18 cellular contexts compared by ENCODE assay signal in genomic region chr2:231218356-231218755, GRCh38. TPM values are rescaled to one million over a fixed set of nuclear protein-coding genes. Genes with fewer than 3 reads are reported as not detected.
DNase-seq lines count a peak whose midpoint lies in the region; ATAC-seq, FAIRE-seq and TF ChIP-seq lines count a peak whose summit lies in the region.
"Had no signal": no experiment of that assay in that cellular context is flagged by ENCODE, and none has a peak within 500 bp of the region (broad histone marks: within the 10 kb centered on the region; RNA-seq: fewer than 3 reads in every experiment).

No MANE protein-coding gene starts in this region.

- H4K91ac ChIP-seq in IMR-90 (ENCODE audit: insufficient read depth, low read depth, low read length), result no peak overlapping the region

- H3K27ac Mint-ChIP-seq in chondrocyte (ENCODE audit: unreplicated experiment) (peak overlapping the region; percentile 55), osteocyte (ENCODE audit: unreplicated experiment) (peak overlapping the region; percentile 48)
- H3K27ac Mint-ChIP-seq: GM23338, IgD-negative memory B cell had no signal

- no peak overlapping the region for H3K4me3 Mint-ChIP-seq in chondrocyte (ENCODE audit: unreplicated experiment)
- no peak overlapping the region for H3K4me3 Mint-ChIP-seq in osteocyte (ENCODE audit: unreplicated experiment)
- H3K4me3 Mint-ChIP-seq: GM23338, IgD-negative memory B cell had no signal

- H3K9me3 Mint-ChIP-seq in chondrocyte (ENCODE audit: low read depth) (peaks cover 9% of the 10 kb centered on the region), osteocyte (ENCODE audit: unreplicated experiment) (peaks cover 7% of the 10 kb centered on the region)
- H3K9me3 Mint-ChIP-seq: GM23338, IgD-negative memory B cell had no signal

- ATAC-seq in IMR-90 (ENCODE audit: low read depth) (no peak), HG03571 (IDR thresholded peaks at IDR 0.05; ENCODE audit: unreplicated experiment) (no peak), GM18867 (IDR thresholded peaks at IDR 0.05; ENCODE audit: unreplicated experiment) (no peak)
- ATAC-seq in stimulated activated naive CD8-positive, alpha-beta T cell treated with anti-CD3 and anti-CD28 coated beads, Interleukin-15, Interleukin-2, amounts not matched to agents 100 U/mL and 50 U/mL, for 24 hours, result no peak
- ATAC-seq: GM23338 had no signal

- no peaks in the 10 kb centered on the region for H3K27me3 ChIP-seq in IMR-90 (ENCODE audit: control insufficient read depth, insufficient read depth, low read length)
- H3K27me3 ChIP-seq: BLaER1 had no signal

- no peak overlapping the region for H2BK120ac ChIP-seq in IMR-90 (ENCODE audit: low read depth, low read length)

- no peak overlapping the region for H2AK9ac ChIP-seq in IMR-90 (replicated peaks; ENCODE audit: low read depth, low read length, poor library complexity)

- BruUV-seq in IMR-90 (replicated peaks; lab: Mats Ljungman, UMichigan), result no TSS peak

- H3K56ac ChIP-seq in IMR-90 (ENCODE audit: extremely low read depth, insufficient read depth, low read length), result no peak overlapping the region

- H4K8ac ChIP-seq in IMR-90 (ENCODE audit: low read depth in 2 of 2, low read length in 2 of 2), result no peak overlapping the region

- H3K14ac ChIP-seq in IMR-90 (replicated peaks; ENCODE audit: low read depth, low read length), result no peak overlapping the region

- H4K20me1 ChIP-seq in IMR-90 (ENCODE audit: insufficient read depth, low read length), result no peaks in the 10 kb centered on the region
- H4K20me1 ChIP-seq: BLaER1 had no signal

- no peak overlapping the region for H3K4me2 ChIP-seq in IMR-90 (ENCODE audit: low read depth, low read length)
- H3K4me2 ChIP-seq: BLaER1, GM23338 had no signal

- H3K79me1 ChIP-seq in IMR-90 (ENCODE audit: low read depth in 1 of 2, low read length in 2 of 2), result peaks cover 0 to 32% of the 10 kb centered on the region in 2 experiments; a peak in 2 of 4 replicates

- H2BK5ac ChIP-seq in IMR-90 (ENCODE audit: low read depth, low read length, poor library complexity, severe bottlenecking), result no peak overlapping the region

- H3K36me3 Mint-ChIP-seq in chondrocyte (ENCODE audit: low read depth) (peaks cover 57% of the 10 kb centered on the region), osteocyte (ENCODE audit: unreplicated experiment) (peaks cover 68% of the 10 kb centered on the region)

- no peak overlapping the region for H3K9ac ChIP-seq in IMR-90 (ENCODE audit: low read depth, low read length)
- H3K9ac ChIP-seq: BLaER1 had no signal

- peaks cover 16% of the 10 kb centered on the region for H3K9me1 ChIP-seq in IMR-90 (ENCODE audit: insufficient read depth, low read length)

- H3K4me1 Mint-ChIP-seq in chondrocyte (ENCODE audit: low read depth), result peaks cover 66% of the 10 kb centered on the region
- H3K4me1 Mint-ChIP-seq in osteocyte (ENCODE audit: unreplicated experiment), result peaks cover 41% of the 10 kb centered on the region
- H3K4me1 Mint-ChIP-seq: GM23338, IgD-negative memory B cell had no signal

- H4K5ac ChIP-seq in IMR-90 (ENCODE audit: low read depth, low read length), result no peak overlapping the region

- H3K4ac ChIP-seq in IMR-90 (ENCODE audit: low read depth, low read length), result no peak overlapping the region

- H2BK20ac ChIP-seq in IMR-90 (ENCODE audit: low read depth, low read length), result no peak overlapping the region

- H2AFZ ChIP-seq in IMR-90 (replicated peaks; ENCODE audit: low read length, poor library complexity), result no peak overlapping the region
- H2AFZ ChIP-seq: GM23338 had no signal

- intact Hi-C loops in IMR-90 (cut with micrococcal nuclease), result no loop called here

- H3K9me3 ChIP-seq in IMR-90 (ENCODE audit: control insufficient read depth, insufficient read depth, low read length), result peaks cover 2% of the 10 kb centered on the region; the same call in 1 of the 2 replicates
- H3K9me3 ChIP-seq: BLaER1 had no signal

- no peak overlapping the region for H3K4me3 ChIP-seq in IMR-90 (ENCODE audit: insufficient read depth, low read depth, low read length)
- H3K4me3 ChIP-seq: BLaER1, GM23338 had no signal

- in situ Hi-C loops in IMR-90 (cut with MboI; ENCODE audit: low sequenced_read_pairs), result no loop called here

- no peak for TF ChIP-seq RAD21 in IMR-90 (IDR thresholded peaks at IDR 0.05; ENCODE audit: low read length)

- no peak overlapping the region for H3K23ac ChIP-seq in IMR-90 (ENCODE audit: low read depth, low read length)

- no peak overlapping the region for H2AK5ac ChIP-seq in IMR-90 (ENCODE audit: low read depth, low read length)

- POLR2A ChIA-PET in IMR-90 (lab: Charles Lee; ENCODE audit: unreplicated experiment), result no interaction called here

- peaks cover 47% of the 10 kb centered on the region for H3K36me3 ChIP-seq in IMR-90 (ENCODE audit: control insufficient read depth, insufficient read depth, low read length)
- H3K36me3 ChIP-seq: BLaER1 had no signal

- no peak for TF ChIP-seq CTCF in IMR-90 (conservative IDR thresholded peaks at IDR 0.05; ENCODE audit: low read depth, low read length)
- peak; percentile 16 for TF ChIP-seq CTCF in chondrocyte (IDR thresholded peaks at IDR 0.05)
- TF ChIP-seq CTCF in osteocyte (IDR thresholded peaks at IDR 0.05), result no peak
- no peak for TF ChIP-seq CTCF in D721Med (IDR thresholded peaks at IDR 0.05; ENCODE audit: insufficient read depth, missing control alignments)

- CTCF ChIA-PET in IMR-90 (lab: Yijun Ruan, JAX), result no interaction called here

- H2BK15ac ChIP-seq in IMR-90 (ENCODE audit: low read depth, low read length), result no peak overlapping the region

- H3K27me3 Mint-ChIP-seq in chondrocyte (ENCODE audit: low read depth) (no peaks in the 10 kb centered on the region), osteocyte (ENCODE audit: unreplicated experiment) (no peaks in the 10 kb centered on the region)
- H3K27me3 Mint-ChIP-seq: IgD-negative memory B cell had no signal

- H3K18ac ChIP-seq in IMR-90 (ENCODE audit: low read depth, low read length), result 0 out of 2 replicates have a peak overlapping the region, but pooled peaks have one; percentile 50

- no peak for TF ChIP-seq POLR2A in IMR-90 (IDR thresholded peaks at IDR 0.05; ENCODE audit: low read depth, low read length)

- whole genome bisulfite sequencing in IMR-90 (ENCODE audit: extremely low coverage in 2 of 2, insufficient read length in 1 of 2), 2 experiments, result no CpG with 5 or more reads among the region's 3 CpGs

- DNase-seq in IMR-90 (no peak), chondrocyte (ENCODE audit: low spot score) (no peak), osteocyte (ENCODE audit: extremely low spot score, unreplicated experiment) (no peak), D721Med (ENCODE audit: insufficient read length, low spot score) (no peak)
- DNase-seq in stimulated activated naive CD8-positive, alpha-beta T cell treated with anti-CD3 and anti-CD28 coated beads, Interleukin-15, Interleukin-2, amounts not matched to agents 100 U/mL and 50 U/mL, for 24 hours, result no peak
- DNase-seq: AML-193, Calu3, DND-41, GDM1, H7, KG1 had no signal

- FAIRE-seq in A204.1 (lab: Jason Lieb, UNC) (peak; percentile 54), D721Med (lab: Jason Lieb, UNC) (no peak)
- FAIRE-seq: GM12892 had no signal

- peaks cover 12% of the 10 kb centered on the region for H3K4me1 ChIP-seq in IMR-90 (ENCODE audit: control insufficient read depth, insufficient read depth, low read length)

- H3K27ac ChIP-seq in IMR-90 (ENCODE audit: insufficient read depth, low read length), result no peak overlapping the region
- H3K27ac ChIP-seq: BLaER1 had no signal

- dilution Hi-C loops in IMR-90 (cut with HindIII; ENCODE audit: low sequenced_read_pairs, unreplicated experiment), result no loop called here

TF ChIP-seq in IMR-90, 13 proteins besides CTCF, POLR2A, EP300 and RAD21:
- TF ChIP-seq USF2 (IDR thresholded peaks at IDR 0.05; ENCODE audit: low read depth, low read length) (no peak), SMC3 (IDR thresholded peaks at IDR 0.05; ENCODE audit: low read depth, low read length) (no peak), FOS (IDR thresholded peaks at IDR 0.05; ENCODE audit: low read depth, low read length) (no peak), MAFK (IDR thresholded peaks at IDR 0.05; ENCODE audit: low read depth, low read length) (no peak), MAZ (IDR thresholded peaks at IDR 0.05; ENCODE audit: borderline replicate concordance, low read depth, low read length) (no peak), CHD1 (IDR thresholded peaks at IDR 0.05; ENCODE audit: low read depth, low read length) (no peak), RCOR1 (IDR thresholded peaks at IDR 0.05; ENCODE audit: insufficient replicate concordance, low read length) (no peak), NFE2L2 (IDR thresholded peaks at IDR 0.05; ENCODE audit: low read depth, low read length) (no peak), CEBPB (IDR thresholded peaks at IDR 0.05; ENCODE audit: low read depth, low read length) (no peak)
- TF ChIP-seq, protein P1, sequence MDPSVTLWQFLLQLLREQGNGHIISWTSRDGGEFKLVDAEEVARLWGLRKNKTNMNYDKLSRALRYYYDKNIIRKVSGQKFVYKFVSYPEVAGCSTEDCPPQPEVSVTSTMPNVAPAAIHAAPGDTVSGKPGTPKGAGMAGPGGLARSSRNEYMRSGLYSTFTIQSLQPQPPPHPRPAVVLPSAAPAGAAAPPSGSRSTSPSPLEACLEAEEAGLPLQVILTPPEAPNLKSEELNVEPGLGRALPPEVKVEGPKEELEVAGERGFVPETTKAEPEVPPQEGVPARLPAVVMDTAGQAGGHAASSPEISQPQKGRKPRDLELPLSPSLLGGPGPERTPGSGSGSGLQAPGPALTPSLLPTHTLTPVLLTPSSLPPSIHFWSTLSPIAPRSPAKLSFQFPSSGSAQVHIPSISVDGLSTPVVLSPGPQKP (IDR thresholded peaks at IDR 0.05; ENCODE audit: borderline replicate concordance, low read depth, low read length), result no peak

RNA-seq across cellular contexts. Expression of gene ARMC9, which starts 19.9 kb away (rescaled TPM):
- total RNA-seq in IMR-90 (2012; rRNA removed) (39.4 and 46.6 TPM in 2 replicates), chondrocyte (71.6 to 188 TPM (median 187 TPM) in 3 replicates), osteocyte (178 and 204 TPM in 2 replicates)
- 33.6 and 36.0 TPM in 2 replicates for polyA plus RNA-seq in IMR-90 (2012; rRNA removed)
- polyA plus RNA-seq in IMR-90 (2012; cell fraction: cytosol; rRNA removed), result 29.9 and 42.2 TPM in 2 replicates
- polyA plus RNA-seq in IMR-90 (2012; cell fraction: nucleus; rRNA removed; ENCODE audit: low replicate concordance), result 46.6 and 56.9 TPM in 2 replicates
